Comparison of ENCODE assay signal across 1 cellular context in the genomic region with DNA sequence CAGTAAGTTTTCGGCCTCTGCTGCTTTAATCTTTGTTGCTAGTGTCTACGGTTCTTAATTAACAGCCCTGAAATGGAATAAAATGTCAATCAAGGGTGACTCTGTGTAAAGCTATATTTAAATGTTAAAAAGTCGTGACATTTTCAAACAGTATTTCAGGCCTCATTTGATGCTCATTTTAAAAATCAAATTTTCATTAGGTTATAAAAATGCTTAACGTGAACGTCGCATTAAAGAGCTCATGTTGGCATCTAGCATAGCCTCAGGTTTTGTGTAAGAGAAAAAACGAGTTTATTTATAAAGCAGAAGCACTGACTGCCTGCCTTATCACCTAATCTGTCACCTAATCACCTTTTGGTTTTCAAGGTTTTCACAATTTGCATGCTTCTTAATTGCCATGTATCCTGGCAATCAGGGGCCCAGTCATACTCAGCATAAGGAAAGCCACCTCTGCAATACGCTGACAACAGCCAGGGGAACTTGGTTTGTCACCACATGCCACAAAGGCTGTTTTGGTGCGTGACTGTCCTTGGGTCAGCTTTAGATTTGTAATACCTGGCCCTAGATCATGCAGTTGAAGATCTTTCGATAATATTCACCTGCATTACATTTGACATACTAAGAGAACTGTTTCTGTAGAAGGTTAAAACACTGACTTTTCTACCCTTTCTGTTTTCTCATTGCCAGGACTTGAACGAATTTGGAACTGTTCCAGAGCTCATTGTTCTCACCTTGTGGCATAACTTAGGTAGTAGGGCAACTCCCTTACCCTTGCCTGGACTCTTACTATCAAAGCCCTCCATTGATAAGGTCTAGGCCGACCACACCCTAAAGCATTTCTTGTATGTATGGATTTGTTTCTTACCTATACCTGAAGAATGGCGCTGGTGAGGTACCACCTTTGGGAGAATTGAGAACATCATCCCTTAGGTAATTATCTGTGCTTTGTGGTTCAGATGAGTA.
TF ChIP-seq lines count a peak whose summit lies in the region.

No MANE protein-coding gene starts in this region.

TF ChIP-seq in K562, 482 proteins besides CTCF, POLR2A, EP300 and RAD21 (continued from another document):
- TF ChIP-seq, protein P1, sequence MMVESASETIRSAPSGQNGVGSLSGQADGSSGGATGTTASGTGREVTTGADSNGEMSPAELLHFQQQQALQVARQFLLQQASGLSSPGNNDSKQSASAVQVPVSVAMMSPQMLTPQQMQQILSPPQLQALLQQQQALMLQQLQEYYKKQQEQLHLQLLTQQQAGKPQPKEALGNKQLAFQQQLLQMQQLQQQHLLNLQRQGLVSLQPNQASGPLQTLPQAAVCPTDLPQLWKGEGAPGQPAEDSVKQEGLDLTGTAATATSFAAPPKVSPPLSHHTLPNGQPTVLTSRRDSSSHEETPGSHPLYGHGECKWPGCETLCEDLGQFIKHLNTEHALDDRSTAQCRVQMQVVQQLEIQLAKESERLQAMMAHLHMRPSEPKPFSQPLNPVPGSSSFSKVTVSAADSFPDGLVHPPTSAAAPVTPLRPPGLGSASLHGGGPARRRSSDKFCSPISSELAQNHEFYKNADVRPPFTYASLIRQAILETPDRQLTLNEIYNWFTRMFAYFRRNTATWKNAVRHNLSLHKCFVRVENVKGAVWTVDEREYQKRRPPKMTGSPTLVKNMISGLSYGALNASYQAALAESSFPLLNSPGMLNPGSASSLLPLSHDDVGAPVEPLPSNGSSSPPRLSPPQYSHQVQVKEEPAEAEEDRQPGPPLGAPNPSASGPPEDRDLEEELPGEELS (CRISPR knock-in tag; IDR thresholded peaks at IDR 0.05; ENCODE audit: borderline replicate concordance): no peak
- TF ChIP-seq PTTG1 (tag; IDR thresholded peaks at IDR 0.05; ENCODE audit: low read depth): no peak
- TF ChIP-seq C11orf30 (IDR thresholded peaks at IDR 0.05; ENCODE audit: low read depth): no peak
- no peak for TF ChIP-seq POU5F1 (IDR thresholded peaks at IDR 0.05; ENCODE audit: borderline replicate concordance, low read depth, low read length, partially characterized antibody)
- TF ChIP-seq, protein P2, sequence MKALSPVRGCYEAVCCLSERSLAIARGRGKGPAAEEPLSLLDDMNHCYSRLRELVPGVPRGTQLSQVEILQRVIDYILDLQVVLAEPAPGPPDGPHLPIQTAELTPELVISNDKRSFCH (CRISPR knock-in tag; IDR thresholded peaks at IDR 0.05): no peak
- TF ChIP-seq, protein P2 (tag; IDR thresholded peaks at IDR 0.05): no peak
- no peak for TF ChIP-seq PCBP1 (IDR thresholded peaks at IDR 0.05; ENCODE audit: low read depth, low read length, poor library complexity, severe bottlenecking)
- TF ChIP-seq RFX1 (IDR thresholded peaks at IDR 0.05): no peak
- no peak for TF ChIP-seq ZNF282 (CRISPR knock-in tag; IDR thresholded peaks at IDR 0.05)
- TF ChIP-seq, protein P3, sequence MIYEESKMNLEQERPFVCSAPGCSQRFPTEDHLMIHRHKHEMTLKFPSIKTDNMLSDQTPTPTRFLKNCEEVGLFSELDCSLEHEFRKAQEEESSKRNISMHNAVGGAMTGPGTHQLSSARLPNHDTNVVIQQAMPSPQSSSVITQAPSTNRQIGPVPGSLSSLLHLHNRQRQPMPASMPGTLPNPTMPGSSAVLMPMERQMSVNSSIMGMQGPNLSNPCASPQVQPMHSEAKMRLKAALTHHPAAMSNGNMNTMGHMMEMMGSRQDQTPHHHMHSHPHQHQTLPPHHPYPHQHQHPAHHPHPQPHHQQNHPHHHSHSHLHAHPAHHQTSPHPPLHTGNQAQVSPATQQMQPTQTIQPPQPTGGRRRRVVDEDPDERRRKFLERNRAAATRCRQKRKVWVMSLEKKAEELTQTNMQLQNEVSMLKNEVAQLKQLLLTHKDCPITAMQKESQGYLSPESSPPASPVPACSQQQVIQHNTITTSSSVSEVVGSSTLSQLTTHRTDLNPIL (CRISPR knock-in tag; IDR thresholded peaks at IDR 0.05): no peak
- TF ChIP-seq YY1 (IDR thresholded peaks at IDR 0.05; ENCODE audit: borderline replicate concordance in 1 of 3, control insufficient read depth in 1 of 3, extremely low read depth in 1 of 3, insufficient read depth in 3 of 3, insufficient read length in 1 of 3, insufficient replicate concordance in 2 of 3, low read depth in 1 of 3, low read length in 2 of 3): no peak
- TF ChIP-seq ERF (CRISPR knock-in tag; IDR thresholded peaks at IDR 0.05): no peak
- TF ChIP-seq CBX5 (IDR thresholded peaks at IDR 0.05; ENCODE audit: borderline replicate concordance, low read depth): no peak
